ENCODE assay signal across 8 cellular contexts in the genomic region with DNA sequence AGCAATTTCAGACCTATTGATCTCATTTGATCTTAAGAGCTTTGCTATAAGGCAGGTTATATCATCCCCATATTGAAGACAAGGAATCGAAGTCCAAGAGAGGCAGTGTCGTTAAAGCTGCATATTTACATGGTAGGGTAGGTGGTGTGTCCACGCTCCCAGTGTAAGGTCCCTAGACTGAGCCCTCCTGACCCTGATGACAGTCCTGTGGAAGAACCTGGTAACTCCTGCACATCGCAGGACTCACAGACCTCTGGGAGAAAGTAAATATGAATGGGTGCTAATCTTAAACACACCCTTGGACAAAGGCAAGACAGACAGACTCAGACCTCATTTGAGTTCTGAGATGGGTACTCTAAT. TPM values are rescaled to one million over a fixed set of nuclear protein-coding genes. Genes with fewer than 3 reads are reported as not detected.
DNase-seq lines count a peak whose midpoint lies in the region; ATAC-seq and TF ChIP-seq lines count a peak whose summit lies in the region.

No MANE protein-coding gene starts in this region.

- H3K27ac Mint-ChIP-seq in natural killer cell: peak overlapping the region; percentile 79 to 81

- peak overlapping the region; percentile 40 to 90 (median 73) for H3K27ac ChIP-seq in Peyer's patch

- ATAC-seq in GM18505 (IDR thresholded peaks at IDR 0.05; ENCODE audit: unreplicated experiment) (peak; percentile 9), GM21528 (IDR thresholded peaks at IDR 0.05; ENCODE audit: low FRiP score, unreplicated experiment) (peak; percentile 10), natural killer cell (no peak)

- DNase-seq in Peyer's patch (no peak), natural killer cell (no peak), NCI-H2196 treated with DMSO at 0.1 percent for 48 hours (lab: John Stamatoyannopoulos, UW; ENCODE audit: unreplicated experiment) (no peak), NCI-H226 (no peak)
- DNase-seq in activated CD8-positive, alpha-beta memory T cell treated with anti-CD3 and anti-CD28 coated beads for 24 hours: no peak
- no peak for DNase-seq in stimulated activated CD8-positive, alpha-beta memory T cell treated with anti-CD3 and anti-CD28 coated beads, Interleukin-4, amount 100 ng/mL, for 48 hours

- H3K4me3 ChIP-seq in Peyer's patch: no peak overlapping the region

- peak overlapping the region; percentile 89 for H3K4me3 Mint-ChIP-seq in natural killer cell

- H3K27me3 ChIP-seq in Peyer's patch: no peaks in the 10 kb centered on the region

- no peak for TF ChIP-seq CTCF in Peyer's patch (IDR thresholded peaks at IDR 0.05)
- no peak for TF ChIP-seq CTCF in natural killer cell (IDR thresholded peaks at IDR 0.05)

- peaks cover 0 to 9% of the 10 kb centered on the region in 2 donors for H3K27me3 Mint-ChIP-seq in natural killer cell (ENCODE audit: low read depth in 2 of 2)

- intact Hi-C loops in natural killer cell (cut with micrococcal nuclease): no loop called here

- no peaks in the 10 kb centered on the region for H3K36me3 Mint-ChIP-seq in natural killer cell

- TF ChIP-seq POLR2A in GM18505 (IDR thresholded peaks at IDR 0.05; ENCODE audit: borderline replicate concordance, extremely low read depth, insufficient read depth, insufficient read length): no peak
- no peak for TF ChIP-seq POLR2A in Peyer's patch (IDR thresholded peaks at IDR 0.05)

- peaks cover 59 to 68% of the 10 kb centered on the region in 2 donors for H3K4me1 Mint-ChIP-seq in natural killer cell

- no peaks in the 10 kb centered on the region for H3K9me3 ChIP-seq in Peyer's patch

- H3K36me3 ChIP-seq in Peyer's patch: no peaks in the 10 kb centered on the region

- H3K9me3 Mint-ChIP-seq in natural killer cell: no peaks in the 10 kb centered on the region

- no peaks in the 10 kb centered on the region for H3K4me1 ChIP-seq in Peyer's patch

RNA-seq across cellular contexts. Expression of gene HLA-DPB1, which starts 0.6 kb away (rescaled TPM):
- total RNA-seq in Peyer's patch (100 to 1,000 TPM in 1 of 4 donors, 10 to 100 TPM in 2, 1 to 10 TPM in 1; 9.5 to 104 (median 19.7) TPM), natural killer cell (100 to 1,000 TPM in 1 of 3 donors, 10 to 100 TPM in 2; 55.2 to 131 (median 77.1) TPM)

RNA-seq across cellular contexts. Expression of gene HLA-DPA1, which starts 1.7 kb away (rescaled TPM):
- total RNA-seq in Peyer's patch: 10 to 100 TPM; 14.6 to 70.1 (median 50.4) TPM
- total RNA-seq in natural killer cell: 100 to 1,000 TPM in 1 of 3 donors, 10 to 100 TPM in 2; 43.1 to 135 (median 73.5) TPM

Comparison
In these comparisons a context has a peak if more than half of its experiments do, and no peak if none do; other contexts are left out.
1. ATAC-seq: peak in GM18505 (single experiment) and GM21528 (single experiment); none in natural killer cell (0 of 3).